25 cellular contexts compared by ENCODE assay signal in the genomic region with DNA sequence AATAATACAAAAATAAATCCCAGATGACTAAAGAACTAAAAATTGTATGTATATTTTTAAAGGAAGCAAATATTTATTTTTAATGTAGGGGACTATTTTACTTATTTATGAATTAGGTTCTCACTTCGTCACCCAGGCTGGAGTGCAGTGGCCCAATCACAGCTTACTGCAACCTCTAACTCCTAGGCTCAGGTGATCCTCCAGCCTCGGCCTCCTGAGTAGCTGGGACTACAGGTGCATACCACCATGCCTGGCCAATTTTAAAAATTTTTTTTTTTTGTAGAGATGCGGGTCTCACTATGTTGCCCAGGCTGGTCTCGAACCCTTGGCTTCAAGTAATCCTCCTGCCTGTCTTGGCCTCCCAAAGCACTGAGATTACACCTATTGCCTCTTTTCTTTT. TPM values are rescaled to one million over a fixed set of nuclear protein-coding genes. Genes with fewer than 3 reads are reported as not detected.
DNase-seq lines count a peak whose midpoint lies in the region; ATAC-seq and TF ChIP-seq lines count a peak whose summit lies in the region.
"Had no signal": no experiment of that assay in that cellular context is flagged by ENCODE, and none has a peak within 500 bp of the region (broad histone marks: within the 10 kb centered on the region; RNA-seq: fewer than 3 reads in every experiment).

No MANE protein-coding gene starts in this region.

- H3K27ac ChIP-seq in right atrium auricular region = no peak overlapping the region
- H3K27ac ChIP-seq in effector memory CD4-positive, alpha-beta T cell (ENCODE audit: insufficient read depth, low read length, poor library complexity, severe bottlenecking) = peak overlapping the region; percentile 74
- H3K27ac ChIP-seq: 22Rv1, BLaER1, RWPE1 had no signal

- intact Hi-C loops in activated CD4-positive, alpha-beta memory T cell treated with anti-CD3 and anti-CD28 coated beads for 36 hours (cut with micrococcal nuclease) = loop anchor here (5.0 to 10.0 kb wide), 3 partner anchors 42 to 631 kb away; a partner anchor contains a TSS
- intact Hi-C loops in left cardiac atrium (cut with DNase I) (no loop called here), CD14-positive monocyte (cut with micrococcal nuclease) (loop anchor here (5.0 to 10.0 kb wide), 2 partner anchors 42 to 59 kb away; a partner anchor contains a TSS)

- TF ChIP-seq CTCF in right atrium auricular region (IDR thresholded peaks at IDR 0.05) (no peak), type B pancreatic cell (conservative IDR thresholded peaks at IDR 0.05) (no peak), CD14-positive monocyte (IDR thresholded peaks at IDR 0.05) (no peak)

- ATAC-seq in left cardiac atrium = no peak
- ATAC-seq: GM23338, K562 had no signal

- H3K9me3 Mint-ChIP-seq in activated CD4-positive, alpha-beta memory T cell treated with anti-CD3 and anti-CD28 coated beads, Interleukin-2, amount 10 ng/mL, durations not matched to agents 7 days and 5 days = no peaks in the 10 kb centered on the region
- H3K9me3 Mint-ChIP-seq in activated CD4-positive, alpha-beta memory T cell treated with anti-CD3 and anti-CD28 coated beads for 36 hours = no peaks in the 10 kb centered on the region
- no peaks in the 10 kb centered on the region for H3K9me3 Mint-ChIP-seq in type B pancreatic cell
- no peaks in the 10 kb centered on the region for H3K9me3 Mint-ChIP-seq in CD14-positive monocyte
- H3K9me3 Mint-ChIP-seq: GM23338 had no signal

- H3K4me3 Mint-ChIP-seq in activated CD4-positive, alpha-beta memory T cell treated with anti-CD3 and anti-CD28 coated beads, Interleukin-2, amount 10 ng/mL, durations not matched to agents 7 days and 5 days = no peak overlapping the region
- H3K4me3 Mint-ChIP-seq in activated CD4-positive, alpha-beta memory T cell treated with anti-CD3 and anti-CD28 coated beads for 36 hours = no peak overlapping the region
- H3K4me3 Mint-ChIP-seq in type B pancreatic cell (no peak overlapping the region), CD14-positive monocyte (no peak overlapping the region)
- H3K4me3 Mint-ChIP-seq: GM23338 had no signal

- no peak overlapping the region for H3K27ac Mint-ChIP-seq in activated CD4-positive, alpha-beta memory T cell treated with anti-CD3 and anti-CD28 coated beads, Interleukin-2, amount 10 ng/mL, durations not matched to agents 7 days and 5 days
- no peak overlapping the region for H3K27ac Mint-ChIP-seq in activated CD4-positive, alpha-beta memory T cell treated with anti-CD3 and anti-CD28 coated beads for 36 hours
- H3K27ac Mint-ChIP-seq in type B pancreatic cell = no peak overlapping the region
- H3K27ac Mint-ChIP-seq in CD14-positive monocyte = peak overlapping the region in 1 of 7 donors; percentile 94
- H3K27ac Mint-ChIP-seq: GM23338 had no signal

- H3K9me3 ChIP-seq in right atrium auricular region = no peaks in the 10 kb centered on the region
- H3K9me3 ChIP-seq in effector memory CD4-positive, alpha-beta T cell (ENCODE audit: control insufficient read depth, low read length) = no peaks in the 10 kb centered on the region
- H3K9me3 ChIP-seq: BLaER1 had no signal

- peaks cover 0 to 19% of the 10 kb centered on the region in 2 donors for H3K4me1 ChIP-seq in right atrium auricular region
- peaks cover 56% of the 10 kb centered on the region for H3K4me1 ChIP-seq in effector memory CD4-positive, alpha-beta T cell (ENCODE audit: control insufficient read depth, insufficient read depth, low read length, poor library complexity, severe bottlenecking)

- H3K27me3 ChIP-seq in right atrium auricular region = no peaks in the 10 kb centered on the region
- H3K27me3 ChIP-seq in effector memory CD4-positive, alpha-beta T cell (replicated peaks; ENCODE audit: control insufficient read depth, insufficient read depth, low read length, poor library complexity, severe bottlenecking) = no peaks in the 10 kb centered on the region
- H3K27me3 ChIP-seq: BLaER1 had no signal

- peak; percentile 6 for DNase-seq in activated CD4-positive, alpha-beta memory T cell treated with anti-CD3 and anti-CD28 coated beads, Interleukin-2, amount 10 ng/mL, durations not matched to agents 7 days and 5 days
- no peak for DNase-seq in activated CD4-positive, alpha-beta memory T cell treated with anti-CD3 and anti-CD28 coated beads for 36 hours
- DNase-seq in right atrium auricular region (ENCODE audit: low spot score) (peak; percentile 54), left cardiac atrium (no peak), type B pancreatic cell (ENCODE audit: extremely low spot score, unreplicated experiment) (peak; percentile 10), CD14-positive monocyte (ENCODE audit: low spot score) (no peak), NCI-H82 (lab: John Stamatoyannopoulos, UW) (no peak)
- DNase-seq in effector memory CD4-positive, alpha-beta T cell = no peak
- DNase-seq: ACHN; EL; GF-D8; HCEC 1CT; MM.1S; NCI-H1092; NCI-H1436; NCI-H187 treated with DMSO at 0.1 percent for 48 hours; NCI-H2107; NCI-H69; NK-92 treated with Interleukin-12 subunit alpha and Interleukin-12 subunit beta, amount 100 ng/mL, for 24 hours; SHP77 treated with DMSO at 0.1 percent for 48 hours had no signal

- peaks cover 12% of the 10 kb centered on the region for H3K36me3 Mint-ChIP-seq in activated CD4-positive, alpha-beta memory T cell treated with anti-CD3 and anti-CD28 coated beads, Interleukin-2, amount 10 ng/mL, durations not matched to agents 7 days and 5 days (ENCODE audit: low read depth)
- peaks cover 1% of the 10 kb centered on the region for H3K36me3 Mint-ChIP-seq in activated CD4-positive, alpha-beta memory T cell treated with anti-CD3 and anti-CD28 coated beads for 36 hours
- H3K36me3 Mint-ChIP-seq in type B pancreatic cell (peaks cover 3% of the 10 kb centered on the region), CD14-positive monocyte (peaks cover 7 to 16% of the 10 kb centered on the region in 2 donors)

- CTCF ChIA-PET in activated CD4-positive, alpha-beta memory T cell treated with anti-CD3 and anti-CD28 coated beads, Interleukin-2, amount 10 ng/mL, durations not matched to agents 7 days and 5 days (lab: Charles Lee) = interaction anchor here (0.6 to 2.3 kb wide), 5 partner anchors 10 to 63 kb away, joined by 3 to 7 read pairs (median 3); no protein-coding TSS in a partner anchor
- CTCF ChIA-PET in activated CD4-positive, alpha-beta memory T cell treated with anti-CD3 and anti-CD28 coated beads for 36 hours (lab: Charles Lee) = interaction anchor here (0.7 to 2.8 kb wide), 4 partner anchors 10 to 59 kb away, joined by 3 to 24 read pairs (median 8); no protein-coding TSS in a partner anchor

- H3K4me1 Mint-ChIP-seq in activated CD4-positive, alpha-beta memory T cell treated with anti-CD3 and anti-CD28 coated beads, Interleukin-2, amount 10 ng/mL, durations not matched to agents 7 days and 5 days = peaks cover 87% of the 10 kb centered on the region
- H3K4me1 Mint-ChIP-seq in activated CD4-positive, alpha-beta memory T cell treated with anti-CD3 and anti-CD28 coated beads for 36 hours (ENCODE audit: low read depth) = peaks cover 82% of the 10 kb centered on the region
- H3K4me1 Mint-ChIP-seq in type B pancreatic cell (ENCODE audit: unreplicated experiment) = peaks cover 10% of the 10 kb centered on the region
- peaks cover 63% of the 10 kb centered on the region for H3K4me1 Mint-ChIP-seq in CD14-positive monocyte

- POLR2A ChIA-PET in activated CD4-positive, alpha-beta memory T cell treated with anti-CD3 and anti-CD28 coated beads, Interleukin-2, amount 10 ng/mL, durations not matched to agents 7 days and 5 days (lab: Charles Lee) = interaction anchor here (0.9 to 3.1 kb wide), 6 partner anchors 10 to 43 kb away, joined by 3 to 37 read pairs (median 14); a partner anchor contains a TSS
- POLR2A ChIA-PET in activated CD4-positive, alpha-beta memory T cell treated with anti-CD3 and anti-CD28 coated beads for 36 hours (lab: Charles Lee) = interaction anchor here (0.6 to 2.7 kb wide), 3 partner anchors 11 to 46 kb away, joined by 3 to 29 read pairs (median 4); no protein-coding TSS in a partner anchor

- no peak overlapping the region for H3K4me3 ChIP-seq in right atrium auricular region
- no peak overlapping the region for H3K4me3 ChIP-seq in effector memory CD4-positive, alpha-beta T cell (ENCODE audit: insufficient read depth, low read depth, low read length, poor library complexity, severe bottlenecking)
- H3K4me3 ChIP-seq: BLaER1, GM23338, K562 had no signal

- H3K27me3 Mint-ChIP-seq in activated CD4-positive, alpha-beta memory T cell treated with anti-CD3 and anti-CD28 coated beads, Interleukin-2, amount 10 ng/mL, durations not matched to agents 7 days and 5 days = no peaks in the 10 kb centered on the region
- no peaks in the 10 kb centered on the region for H3K27me3 Mint-ChIP-seq in activated CD4-positive, alpha-beta memory T cell treated with anti-CD3 and anti-CD28 coated beads for 36 hours
- peaks cover 5% of the 10 kb centered on the region for H3K27me3 Mint-ChIP-seq in type B pancreatic cell
- H3K27me3 Mint-ChIP-seq in CD14-positive monocyte (ENCODE audit: low read depth in 3 of 3) = no peaks in the 10 kb centered on the region

- H3K36me3 ChIP-seq in right atrium auricular region = no peaks in the 10 kb centered on the region
- no peaks in the 10 kb centered on the region for H3K36me3 ChIP-seq in effector memory CD4-positive, alpha-beta T cell (ENCODE audit: control insufficient read depth, insufficient read depth, low read length)

RNA-seq across cellular contexts. Expression of a gene that starts 42.6 kb away (rescaled TPM):
- 10 to 100 TPM; 47.0 to 47.3 TPM for total RNA-seq in activated CD4-positive, alpha-beta memory T cell treated with anti-CD3 and anti-CD28 coated beads, Interleukin-2, amount 10 ng/mL, durations not matched to agents 7 days and 5 days
- total RNA-seq in activated CD4-positive, alpha-beta memory T cell treated with anti-CD3 and anti-CD28 coated beads for 36 hours = 10 to 100 TPM; 46.1 to 47.1 TPM
- total RNA-seq in right atrium auricular region = 10 to 100 TPM in 1 of 2 donors, 1 to 10 TPM in 1; 8.2 to 10.5 TPM
- total RNA-seq in left cardiac atrium = 10 to 100 TPM in 1 of 2 donors, 1 to 10 TPM in 1; 8.0 to 10.2 TPM
- 8.2 and 20.4 TPM in 2 replicates for total RNA-seq in type B pancreatic cell (ENCODE audit: low replicate concordance)
- 100 to 1,000 TPM; 146 to 148 TPM for polyA plus RNA-seq in CD14-positive monocyte

Comparison
In these comparisons a context has a peak if more than half of its experiments do, and no peak if none do; other contexts are left out.
1. DNase-seq: peak in activated CD4-positive, alpha-beta memory T cell treated with anti-CD3 and anti-CD28 coated beads, Interleukin-2, amount 10 ng/mL, durations not matched to agents 7 days and 5 days (single experiment), right atrium auricular region (single experiment) and type B pancreatic cell (single experiment); none in activated CD4-positive, alpha-beta memory T cell treated with anti-CD3 and anti-CD28 coated beads for 36 hours (single experiment), left cardiac atrium (single experiment), effector memory CD4-positive, alpha-beta T cell (0 of 3), CD14-positive monocyte (single experiment) and NCI-H82 (single experiment).
2. intact Hi-C loops: an anchor here in activated CD4-positive, alpha-beta memory T cell treated with anti-CD3 and anti-CD28 coated beads for 36 hours (5.0 to 10.0 kb wide) and CD14-positive monocyte (5.0 to 10.0 kb wide); none called in left cardiac atrium.